Comparison of ENCODE assay signal across 2 cellular contexts in genomic region chr6:167750956-167751358, GRCh38.
TF ChIP-seq lines count a peak whose summit lies in the region.

No MANE protein-coding gene starts in this region.

TF ChIP-seq in H1, 55 proteins besides CTCF, POLR2A, EP300 and RAD21 (continued from another document):
- TF ChIP-seq, protein P1, sequence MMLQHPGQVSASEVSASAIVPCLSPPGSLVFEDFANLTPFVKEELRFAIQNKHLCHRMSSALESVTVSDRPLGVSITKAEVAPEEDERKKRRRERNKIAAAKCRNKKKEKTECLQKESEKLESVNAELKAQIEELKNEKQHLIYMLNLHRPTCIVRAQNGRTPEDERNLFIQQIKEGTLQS (IDR thresholded peaks at IDR 0.05; ENCODE audit: insufficient read depth, low read depth, low read length): no peak
- TF ChIP-seq CHD2 (IDR thresholded peaks at IDR 0.05; ENCODE audit: low read length): no peak
- no peak for TF ChIP-seq RNF2 (IDR thresholded peaks at IDR 0.05; ENCODE audit: borderline replicate concordance, low read depth, low read length, missing control alignments, poor library complexity, severe bottlenecking)
- TF ChIP-seq, protein P2, sequence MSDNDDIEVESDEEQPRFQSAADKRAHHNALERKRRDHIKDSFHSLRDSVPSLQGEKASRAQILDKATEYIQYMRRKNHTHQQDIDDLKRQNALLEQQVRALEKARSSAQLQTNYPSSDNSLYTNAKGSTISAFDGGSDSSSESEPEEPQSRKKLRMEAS (IDR thresholded peaks at IDR 0.05): peak; percentile 85
- no peak for TF ChIP-seq SAP30 (IDR thresholded peaks at IDR 0.05; ENCODE audit: insufficient read depth, insufficient replicate concordance, low read length)
- TF ChIP-seq BRCA1 (IDR thresholded peaks at IDR 0.05; ENCODE audit: low read depth, low read length): no peak
- TF ChIP-seq JUN (IDR thresholded peaks at IDR 0.05; ENCODE audit: low read depth, low read length): no peak
- peak; percentile 24 for TF ChIP-seq ASH2L (IDR thresholded peaks at IDR 0.05; ENCODE audit: low read length)
- no peak for TF ChIP-seq SIN3A (conservative IDR thresholded peaks at IDR 0.05 in 1 of 2, IDR thresholded peaks at IDR 0.05 in 1 of 2; ENCODE audit: low read depth in 1 of 2, low read length in 2 of 2)
- peak; percentile 65 for TF ChIP-seq USF2 (IDR thresholded peaks at IDR 0.05; ENCODE audit: low read length)

TF ChIP-seq in HepG2, 621 proteins besides CTCF, POLR2A, EP300 and RAD21 (continued from another document and continues in another):
- 0 out of 2 replicates have a peak, but pooled peaks have one; percentile 37 for TF ChIP-seq ZSCAN5A (CRISPR knock-in tag; IDR thresholded peaks at IDR 0.05; ENCODE audit: borderline replicate concordance)
- TF ChIP-seq TMF1 (CRISPR knock-in tag; IDR thresholded peaks at IDR 0.05; ENCODE audit: low read depth): no peak
- no peak for TF ChIP-seq ZNF44 (CRISPR knock-in tag; IDR thresholded peaks at IDR 0.05)
- TF ChIP-seq HMG20B (CRISPR knock-in tag; conservative IDR thresholded peaks at IDR 0.05): no peak
- peak; percentile 69 for TF ChIP-seq FOXA3 (CRISPR knock-in tag; IDR thresholded peaks at IDR 0.05)
- TF ChIP-seq, protein P3, sequence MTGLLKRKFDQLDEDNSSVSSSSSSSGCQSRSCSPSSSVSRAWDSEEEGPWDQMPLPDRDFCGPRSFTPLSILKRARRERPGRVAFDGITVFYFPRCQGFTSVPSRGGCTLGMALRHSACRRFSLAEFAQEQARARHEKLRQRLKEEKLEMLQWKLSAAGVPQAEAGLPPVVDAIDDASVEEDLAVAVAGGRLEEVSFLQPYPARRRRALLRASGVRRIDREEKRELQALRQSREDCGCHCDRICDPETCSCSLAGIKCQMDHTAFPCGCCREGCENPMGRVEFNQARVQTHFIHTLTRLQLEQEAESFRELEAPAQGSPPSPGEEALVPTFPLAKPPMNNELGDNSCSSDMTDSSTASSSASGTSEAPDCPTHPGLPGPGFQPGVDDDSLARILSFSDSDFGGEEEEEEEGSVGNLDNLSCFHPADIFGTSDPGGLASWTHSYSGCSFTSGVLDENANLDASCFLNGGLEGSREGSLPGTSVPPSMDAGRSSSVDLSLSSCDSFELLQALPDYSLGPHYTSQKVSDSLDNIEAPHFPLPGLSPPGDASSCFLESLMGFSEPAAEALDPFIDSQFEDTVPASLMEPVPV (CRISPR knock-in tag; IDR thresholded peaks at IDR 0.05): no peak
- TF ChIP-seq ZNF605 (CRISPR knock-in tag; IDR thresholded peaks at IDR 0.05): no peak
- peak; percentile 58; the same call in 1 of the 2 replicates for TF ChIP-seq MEF2D (CRISPR knock-in tag; IDR thresholded peaks at IDR 0.05)
- TF ChIP-seq ZNF138 (CRISPR knock-in tag; IDR thresholded peaks at IDR 0.05; ENCODE audit: low read depth): 0 out of 2 replicates have a peak, but pooled peaks have one; percentile 43
- peak; percentile 100 for TF ChIP-seq IKZF5 (CRISPR knock-in tag; IDR thresholded peaks at IDR 0.05)
- no peak for TF ChIP-seq USF2 (IDR thresholded peaks at IDR 0.05; ENCODE audit: low read depth, low read length)
- TF ChIP-seq USF2 (CRISPR knock-in tag; IDR thresholded peaks at IDR 0.05; ENCODE audit: borderline replicate concordance): peak; percentile 20; the same call in 1 of the 2 replicates
- peak; percentile 88 for TF ChIP-seq ZBTB38 (CRISPR knock-in tag; IDR thresholded peaks at IDR 0.05)
- TF ChIP-seq, protein P2 (IDR thresholded peaks at IDR 0.05): peak; percentile 44; the same call in 1 of the 2 replicates
- 0 out of 2 replicates have a peak, but pooled peaks have one; percentile 33 for TF ChIP-seq ZNF432 (CRISPR knock-in tag; IDR thresholded peaks at IDR 0.05; ENCODE audit: borderline replicate concordance)
- TF ChIP-seq, protein P4, sequence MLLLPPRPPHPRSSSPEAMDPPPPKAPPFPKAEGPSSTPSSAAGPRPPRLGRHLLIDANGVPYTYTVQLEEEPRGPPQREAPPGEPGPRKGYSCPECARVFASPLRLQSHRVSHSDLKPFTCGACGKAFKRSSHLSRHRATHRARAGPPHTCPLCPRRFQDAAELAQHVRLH (CRISPR knock-in tag; IDR thresholded peaks at IDR 0.05; ENCODE audit: borderline replicate concordance, low read depth): peak; percentile 59; the same call in 1 of the 2 replicates
- TF ChIP-seq KLF9 (CRISPR knock-in tag; IDR thresholded peaks at IDR 0.05; ENCODE audit: low read depth): no peak
- no peak for TF ChIP-seq ZFP62 (CRISPR knock-in tag; IDR thresholded peaks at IDR 0.05)
- peak; percentile 28; the same call in 1 of the 2 replicates for TF ChIP-seq ZNF331 (CRISPR knock-in tag; IDR thresholded peaks at IDR 0.05)
- no peak for TF ChIP-seq KLF13 (CRISPR knock-in tag; IDR thresholded peaks at IDR 0.05)
- peak; percentile 80 for TF ChIP-seq ELF1 (CRISPR knock-in tag; IDR thresholded peaks at IDR 0.05)
- no peak for TF ChIP-seq SP4 (CRISPR knock-in tag; IDR thresholded peaks at IDR 0.05)
- TF ChIP-seq ZNF549 (CRISPR knock-in tag; IDR thresholded peaks at IDR 0.05): no peak
- peak; percentile 46 for TF ChIP-seq GABPB1 (CRISPR knock-in tag; IDR thresholded peaks at IDR 0.05)
- TF ChIP-seq FLYWCH1 (CRISPR knock-in tag; IDR thresholded peaks at IDR 0.05): no peak
- no peak for TF ChIP-seq HNRNPUL1 (IDR thresholded peaks at IDR 0.05; ENCODE audit: low read depth, low read length)
- peak; percentile 52; the same call in 1 of the 2 replicates for TF ChIP-seq ZFX (CRISPR knock-in tag; IDR thresholded peaks at IDR 0.05; ENCODE audit: low read depth)
- TF ChIP-seq TP53 (CRISPR knock-in tag; conservative IDR thresholded peaks at IDR 0.05): no peak
- no peak; the same call in 1 of the 2 replicates for TF ChIP-seq MIER3 (CRISPR knock-in tag; IDR thresholded peaks at IDR 0.05; ENCODE audit: borderline replicate concordance)
- no peak for TF ChIP-seq ZNF670 (CRISPR knock-in tag; IDR thresholded peaks at IDR 0.05; ENCODE audit: borderline replicate concordance)
- TF ChIP-seq SMC3 (IDR thresholded peaks at IDR 0.05; ENCODE audit: low read length): 0 out of 2 replicates have a peak, but pooled peaks have one; percentile 7
- no peak for TF ChIP-seq E2F2 (CRISPR knock-in tag; IDR thresholded peaks at IDR 0.05; ENCODE audit: borderline replicate concordance)
- TF ChIP-seq KDM2A (CRISPR knock-in tag; IDR thresholded peaks at IDR 0.05; ENCODE audit: borderline replicate concordance, low read depth): 0 out of 2 replicates have a peak, but pooled peaks have one; percentile 16
- TF ChIP-seq FOXO1 (CRISPR knock-in tag; IDR thresholded peaks at IDR 0.05): peak; percentile 76; the same call in 1 of the 2 replicates
- TF ChIP-seq FOXP1 (IDR thresholded peaks at IDR 0.05): no peak
- TF ChIP-seq FOXP1 (CRISPR knock-in tag; IDR thresholded peaks at IDR 0.05): peak; percentile 87
- TF ChIP-seq FOXP4 (CRISPR knock-in tag; IDR thresholded peaks at IDR 0.05): peak; percentile 83
- TF ChIP-seq RCOR2 (CRISPR knock-in tag; IDR thresholded peaks at IDR 0.05): 0 out of 2 replicates have a peak, but pooled peaks have one; percentile 19
- TF ChIP-seq, protein P5, sequence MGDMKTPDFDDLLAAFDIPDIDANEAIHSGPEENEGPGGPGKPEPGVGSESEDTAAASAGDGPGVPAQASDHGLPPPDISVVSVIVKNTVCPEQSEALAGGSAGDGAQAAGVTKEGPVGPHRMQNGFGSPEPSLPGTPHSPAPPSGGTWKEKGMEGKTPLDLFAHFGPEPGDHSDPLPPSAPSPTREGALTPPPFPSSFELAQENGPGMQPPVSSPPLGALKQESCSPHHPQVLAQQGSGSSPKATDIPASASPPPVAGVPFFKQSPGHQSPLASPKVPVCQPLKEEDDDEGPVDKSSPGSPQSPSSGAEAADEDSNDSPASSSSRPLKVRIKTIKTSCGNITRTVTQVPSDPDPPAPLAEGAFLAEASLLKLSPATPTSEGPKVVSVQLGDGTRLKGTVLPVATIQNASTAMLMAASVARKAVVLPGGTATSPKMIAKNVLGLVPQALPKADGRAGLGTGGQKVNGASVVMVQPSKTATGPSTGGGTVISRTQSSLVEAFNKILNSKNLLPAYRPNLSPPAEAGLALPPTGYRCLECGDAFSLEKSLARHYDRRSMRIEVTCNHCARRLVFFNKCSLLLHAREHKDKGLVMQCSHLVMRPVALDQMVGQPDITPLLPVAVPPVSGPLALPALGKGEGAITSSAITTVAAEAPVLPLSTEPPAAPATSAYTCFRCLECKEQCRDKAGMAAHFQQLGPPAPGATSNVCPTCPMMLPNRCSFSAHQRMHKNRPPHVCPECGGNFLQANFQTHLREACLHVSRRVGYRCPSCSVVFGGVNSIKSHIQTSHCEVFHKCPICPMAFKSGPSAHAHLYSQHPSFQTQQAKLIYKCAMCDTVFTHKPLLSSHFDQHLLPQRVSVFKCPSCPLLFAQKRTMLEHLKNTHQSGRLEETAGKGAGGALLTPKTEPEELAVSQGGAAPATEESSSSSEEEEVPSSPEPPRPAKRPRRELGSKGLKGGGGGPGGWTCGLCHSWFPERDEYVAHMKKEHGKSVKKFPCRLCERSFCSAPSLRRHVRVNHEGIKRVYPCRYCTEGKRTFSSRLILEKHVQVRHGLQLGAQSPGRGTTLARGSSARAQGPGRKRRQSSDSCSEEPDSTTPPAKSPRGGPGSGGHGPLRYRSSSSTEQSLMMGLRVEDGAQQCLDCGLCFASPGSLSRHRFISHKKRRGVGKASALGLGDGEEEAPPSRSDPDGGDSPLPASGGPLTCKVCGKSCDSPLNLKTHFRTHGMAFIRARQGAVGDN (CRISPR knock-in tag; IDR thresholded peaks at IDR 0.05): peak; percentile 92
- TF ChIP-seq RFXANK (CRISPR knock-in tag; IDR thresholded peaks at IDR 0.05): no peak
- no peak for TF ChIP-seq ZNF263 (CRISPR knock-in tag; IDR thresholded peaks at IDR 0.05)
- TF ChIP-seq ZNF274 (CRISPR knock-in tag; IDR thresholded peaks at IDR 0.05): no peak
- no peak for TF ChIP-seq TSC22D2 (CRISPR knock-in tag; IDR thresholded peaks at IDR 0.05; ENCODE audit: borderline replicate concordance)
- 0 out of 2 replicates have a peak, but pooled peaks have one; percentile 17 for TF ChIP-seq MIXL1 (CRISPR knock-in tag; IDR thresholded peaks at IDR 0.05)
- no peak for TF ChIP-seq ZNF773 (CRISPR knock-in tag; IDR thresholded peaks at IDR 0.05; ENCODE audit: borderline replicate concordance)
